ENCODE assay signal across 1 cellular context in the genomic region with DNA sequence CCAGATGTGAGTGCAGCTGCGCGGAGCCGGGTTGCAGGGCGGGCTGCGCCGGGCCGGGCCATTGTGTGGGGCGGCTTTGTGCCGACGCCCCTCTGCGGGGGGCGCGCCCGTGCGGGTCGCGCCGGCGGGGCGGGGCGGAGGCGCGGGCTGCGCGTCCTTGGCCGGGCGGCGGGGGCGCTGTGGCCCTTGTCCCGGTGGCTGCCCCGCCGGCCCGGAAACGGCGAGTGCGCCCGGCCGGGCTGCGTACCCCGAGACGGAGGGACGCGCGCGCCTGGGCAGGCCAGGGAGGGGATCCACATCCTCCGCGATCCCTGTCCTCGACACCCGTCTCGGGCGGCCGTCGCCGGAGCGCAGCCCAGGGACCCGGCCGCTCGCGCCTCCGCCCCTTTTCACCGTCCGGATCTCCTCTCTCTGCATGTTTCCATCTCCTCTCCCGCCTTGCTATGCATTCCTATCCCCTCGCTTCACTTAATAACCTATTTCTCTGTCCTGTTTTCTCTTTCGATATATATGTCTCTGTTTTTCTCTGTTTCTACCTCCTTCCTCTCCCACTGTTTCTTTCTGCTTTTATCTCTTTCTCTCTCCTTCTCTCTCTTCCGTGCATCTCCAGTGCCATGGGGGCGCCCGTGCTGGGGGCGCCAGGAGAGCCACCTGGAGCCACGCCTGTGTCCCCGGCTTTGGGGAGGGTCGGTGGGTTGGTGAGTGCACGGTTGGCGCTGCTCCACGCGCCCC.
A peak's percentile ranks its signal among the peaks of the same experiment; 100 is the strongest.
TF ChIP-seq lines count a peak whose summit lies in the region.

No MANE protein-coding gene starts in this region.

TF ChIP-seq in H1, 55 proteins besides CTCF, POLR2A, EP300 and RAD21:
- TF ChIP-seq CHD2 (IDR thresholded peaks at IDR 0.05; ENCODE audit: low read length): no peak
- TF ChIP-seq CTBP2 (IDR thresholded peaks at IDR 0.05; ENCODE audit: borderline replicate concordance, insufficient read depth, insufficient read length, low read length): no peak
- 0 out of 2 replicates have a peak, but pooled peaks have one; percentile 44 for TF ChIP-seq POLR2AphosphoS5 (IDR thresholded peaks at IDR 0.05; ENCODE audit: low read depth, low read length)
- no peak for TF ChIP-seq JUN (IDR thresholded peaks at IDR 0.05; ENCODE audit: low read depth, low read length)
- no peak for TF ChIP-seq HDAC6 (IDR thresholded peaks at IDR 0.05; ENCODE audit: low read depth, low read length)
- no peak for TF ChIP-seq JUND (IDR thresholded peaks at IDR 0.05; ENCODE audit: low read length)
- no peak for TF ChIP-seq TAF7 (optimal IDR thresholded peaks at IDR 0.05; ENCODE audit: borderline replicate concordance, low read depth, low read length)
- no peak for TF ChIP-seq YY1 (IDR thresholded peaks at IDR 0.05; ENCODE audit: low read depth, low read length)
- TF ChIP-seq BACH1 (IDR thresholded peaks at IDR 0.05; ENCODE audit: low read length): no peak
- TF ChIP-seq CREB1 (IDR thresholded peaks at IDR 0.05): 0 out of 2 replicates have a peak, but pooled peaks have one; percentile 17
- TF ChIP-seq EZH2 (IDR thresholded peaks at IDR 0.05; ENCODE audit: low read depth, low read length, severe bottlenecking): no peak
- TF ChIP-seq, protein P1, sequence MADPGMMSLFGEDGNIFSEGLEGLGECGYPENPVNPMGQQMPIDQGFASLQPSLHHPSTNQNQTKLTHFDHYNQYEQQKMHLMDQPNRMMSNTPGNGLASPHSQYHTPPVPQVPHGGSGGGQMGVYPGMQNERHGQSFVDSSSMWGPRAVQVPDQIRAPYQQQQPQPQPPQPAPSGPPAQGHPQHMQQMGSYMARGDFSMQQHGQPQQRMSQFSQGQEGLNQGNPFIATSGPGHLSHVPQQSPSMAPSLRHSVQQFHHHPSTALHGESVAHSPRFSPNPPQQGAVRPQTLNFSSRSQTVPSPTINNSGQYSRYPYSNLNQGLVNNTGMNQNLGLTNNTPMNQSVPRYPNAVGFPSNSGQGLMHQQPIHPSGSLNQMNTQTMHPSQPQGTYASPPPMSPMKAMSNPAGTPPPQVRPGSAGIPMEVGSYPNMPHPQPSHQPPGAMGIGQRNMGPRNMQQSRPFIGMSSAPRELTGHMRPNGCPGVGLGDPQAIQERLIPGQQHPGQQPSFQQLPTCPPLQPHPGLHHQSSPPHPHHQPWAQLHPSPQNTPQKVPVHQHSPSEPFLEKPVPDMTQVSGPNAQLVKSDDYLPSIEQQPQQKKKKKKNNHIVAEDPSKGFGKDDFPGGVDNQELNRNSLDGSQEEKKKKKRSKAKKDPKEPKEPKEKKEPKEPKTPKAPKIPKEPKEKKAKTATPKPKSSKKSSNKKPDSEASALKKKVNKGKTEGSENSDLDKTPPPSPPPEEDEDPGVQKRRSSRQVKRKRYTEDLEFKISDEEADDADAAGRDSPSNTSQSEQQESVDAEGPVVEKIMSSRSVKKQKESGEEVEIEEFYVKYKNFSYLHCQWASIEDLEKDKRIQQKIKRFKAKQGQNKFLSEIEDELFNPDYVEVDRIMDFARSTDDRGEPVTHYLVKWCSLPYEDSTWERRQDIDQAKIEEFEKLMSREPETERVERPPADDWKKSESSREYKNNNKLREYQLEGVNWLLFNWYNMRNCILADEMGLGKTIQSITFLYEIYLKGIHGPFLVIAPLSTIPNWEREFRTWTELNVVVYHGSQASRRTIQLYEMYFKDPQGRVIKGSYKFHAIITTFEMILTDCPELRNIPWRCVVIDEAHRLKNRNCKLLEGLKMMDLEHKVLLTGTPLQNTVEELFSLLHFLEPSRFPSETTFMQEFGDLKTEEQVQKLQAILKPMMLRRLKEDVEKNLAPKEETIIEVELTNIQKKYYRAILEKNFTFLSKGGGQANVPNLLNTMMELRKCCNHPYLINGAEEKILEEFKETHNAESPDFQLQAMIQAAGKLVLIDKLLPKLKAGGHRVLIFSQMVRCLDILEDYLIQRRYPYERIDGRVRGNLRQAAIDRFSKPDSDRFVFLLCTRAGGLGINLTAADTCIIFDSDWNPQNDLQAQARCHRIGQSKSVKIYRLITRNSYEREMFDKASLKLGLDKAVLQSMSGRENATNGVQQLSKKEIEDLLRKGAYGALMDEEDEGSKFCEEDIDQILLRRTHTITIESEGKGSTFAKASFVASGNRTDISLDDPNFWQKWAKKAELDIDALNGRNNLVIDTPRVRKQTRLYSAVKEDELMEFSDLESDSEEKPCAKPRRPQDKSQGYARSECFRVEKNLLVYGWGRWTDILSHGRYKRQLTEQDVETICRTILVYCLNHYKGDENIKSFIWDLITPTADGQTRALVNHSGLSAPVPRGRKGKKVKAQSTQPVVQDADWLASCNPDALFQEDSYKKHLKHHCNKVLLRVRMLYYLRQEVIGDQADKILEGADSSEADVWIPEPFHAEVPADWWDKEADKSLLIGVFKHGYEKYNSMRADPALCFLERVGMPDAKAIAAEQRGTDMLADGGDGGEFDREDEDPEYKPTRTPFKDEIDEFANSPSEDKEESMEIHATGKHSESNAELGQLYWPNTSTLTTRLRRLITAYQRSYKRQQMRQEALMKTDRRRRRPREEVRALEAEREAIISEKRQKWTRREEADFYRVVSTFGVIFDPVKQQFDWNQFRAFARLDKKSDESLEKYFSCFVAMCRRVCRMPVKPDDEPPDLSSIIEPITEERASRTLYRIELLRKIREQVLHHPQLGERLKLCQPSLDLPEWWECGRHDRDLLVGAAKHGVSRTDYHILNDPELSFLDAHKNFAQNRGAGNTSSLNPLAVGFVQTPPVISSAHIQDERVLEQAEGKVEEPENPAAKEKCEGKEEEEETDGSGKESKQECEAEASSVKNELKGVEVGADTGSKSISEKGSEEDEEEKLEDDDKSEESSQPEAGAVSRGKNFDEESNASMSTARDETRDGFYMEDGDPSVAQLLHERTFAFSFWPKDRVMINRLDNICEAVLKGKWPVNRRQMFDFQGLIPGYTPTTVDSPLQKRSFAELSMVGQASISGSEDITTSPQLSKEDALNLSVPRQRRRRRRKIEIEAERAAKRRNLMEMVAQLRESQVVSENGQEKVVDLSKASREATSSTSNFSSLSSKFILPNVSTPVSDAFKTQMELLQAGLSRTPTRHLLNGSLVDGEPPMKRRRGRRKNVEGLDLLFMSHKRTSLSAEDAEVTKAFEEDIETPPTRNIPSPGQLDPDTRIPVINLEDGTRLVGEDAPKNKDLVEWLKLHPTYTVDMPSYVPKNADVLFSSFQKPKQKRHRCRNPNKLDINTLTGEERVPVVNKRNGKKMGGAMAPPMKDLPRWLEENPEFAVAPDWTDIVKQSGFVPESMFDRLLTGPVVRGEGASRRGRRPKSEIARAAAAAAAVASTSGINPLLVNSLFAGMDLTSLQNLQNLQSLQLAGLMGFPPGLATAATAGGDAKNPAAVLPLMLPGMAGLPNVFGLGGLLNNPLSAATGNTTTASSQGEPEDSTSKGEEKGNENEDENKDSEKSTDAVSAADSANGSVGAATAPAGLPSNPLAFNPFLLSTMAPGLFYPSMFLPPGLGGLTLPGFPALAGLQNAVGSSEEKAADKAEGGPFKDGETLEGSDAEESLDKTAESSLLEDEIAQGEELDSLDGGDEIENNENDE (IDR thresholded peaks at IDR 0.05; ENCODE audit: insufficient replicate concordance, low read length): no peak
- TF ChIP-seq SAP30 (IDR thresholded peaks at IDR 0.05; ENCODE audit: insufficient read depth, insufficient replicate concordance, low read length): no peak
- no peak for TF ChIP-seq BCL11A (IDR thresholded peaks at IDR 0.05; ENCODE audit: low read depth in 2 of 2, low read length in 2 of 2)
- no peak for TF ChIP-seq RBBP5 (IDR thresholded peaks at IDR 0.05; ENCODE audit: borderline replicate concordance, low read depth, low read length)
- TF ChIP-seq, protein P2, sequence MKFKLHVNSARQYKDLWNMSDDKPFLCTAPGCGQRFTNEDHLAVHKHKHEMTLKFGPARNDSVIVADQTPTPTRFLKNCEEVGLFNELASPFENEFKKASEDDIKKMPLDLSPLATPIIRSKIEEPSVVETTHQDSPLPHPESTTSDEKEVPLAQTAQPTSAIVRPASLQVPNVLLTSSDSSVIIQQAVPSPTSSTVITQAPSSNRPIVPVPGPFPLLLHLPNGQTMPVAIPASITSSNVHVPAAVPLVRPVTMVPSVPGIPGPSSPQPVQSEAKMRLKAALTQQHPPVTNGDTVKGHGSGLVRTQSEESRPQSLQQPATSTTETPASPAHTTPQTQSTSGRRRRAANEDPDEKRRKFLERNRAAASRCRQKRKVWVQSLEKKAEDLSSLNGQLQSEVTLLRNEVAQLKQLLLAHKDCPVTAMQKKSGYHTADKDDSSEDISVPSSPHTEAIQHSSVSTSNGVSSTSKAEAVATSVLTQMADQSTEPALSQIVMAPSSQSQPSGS (IDR thresholded peaks at IDR 0.05; ENCODE audit: low read length): no peak
- TF ChIP-seq SP4 (IDR thresholded peaks at IDR 0.05; ENCODE audit: low read length): no peak
- no peak for TF ChIP-seq KDM1A (IDR thresholded peaks at IDR 0.05; ENCODE audit: borderline replicate concordance, low read length)
- TF ChIP-seq, protein P3, sequence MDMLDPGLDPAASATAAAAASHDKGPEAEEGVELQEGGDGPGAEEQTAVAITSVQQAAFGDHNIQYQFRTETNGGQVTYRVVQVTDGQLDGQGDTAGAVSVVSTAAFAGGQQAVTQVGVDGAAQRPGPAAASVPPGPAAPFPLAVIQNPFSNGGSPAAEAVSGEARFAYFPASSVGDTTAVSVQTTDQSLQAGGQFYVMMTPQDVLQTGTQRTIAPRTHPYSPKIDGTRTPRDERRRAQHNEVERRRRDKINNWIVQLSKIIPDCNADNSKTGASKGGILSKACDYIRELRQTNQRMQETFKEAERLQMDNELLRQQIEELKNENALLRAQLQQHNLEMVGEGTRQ (IDR thresholded peaks at IDR 0.05; ENCODE audit: low read length): no peak
- TF ChIP-seq MAFK (IDR thresholded peaks at IDR 0.05; ENCODE audit: low read depth, low read length): no peak
- no peak for TF ChIP-seq PHF8 (conservative IDR thresholded peaks at IDR 0.05; ENCODE audit: low read depth, low read length)
- TF ChIP-seq KDM4A (IDR thresholded peaks at IDR 0.05; ENCODE audit: low read depth, low read length, severe bottlenecking): peak; percentile 51
- TF ChIP-seq RXRA (IDR thresholded peaks at IDR 0.05; ENCODE audit: insufficient read depth, low read depth, low read length): no peak
- TF ChIP-seq BRCA1 (IDR thresholded peaks at IDR 0.05; ENCODE audit: low read depth, low read length): no peak
- TF ChIP-seq SIRT6 (IDR thresholded peaks at IDR 0.05; ENCODE audit: low read length): no peak
- TF ChIP-seq KDM5A (IDR thresholded peaks at IDR 0.05; ENCODE audit: low read length): no peak
- TF ChIP-seq SRF (IDR thresholded peaks at IDR 0.05; ENCODE audit: low read depth, low read length): no peak
- TF ChIP-seq, protein P4, sequence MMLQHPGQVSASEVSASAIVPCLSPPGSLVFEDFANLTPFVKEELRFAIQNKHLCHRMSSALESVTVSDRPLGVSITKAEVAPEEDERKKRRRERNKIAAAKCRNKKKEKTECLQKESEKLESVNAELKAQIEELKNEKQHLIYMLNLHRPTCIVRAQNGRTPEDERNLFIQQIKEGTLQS (IDR thresholded peaks at IDR 0.05; ENCODE audit: insufficient read depth, low read depth, low read length): no peak
- no peak for TF ChIP-seq CHD1 (IDR thresholded peaks at IDR 0.05; ENCODE audit: low read depth, low read length)
- 0 out of 2 replicates have a peak, but pooled peaks have one; percentile 12 for TF ChIP-seq TAF1 (IDR thresholded peaks at IDR 0.05; ENCODE audit: low read depth, low read length)
- TF ChIP-seq, protein P5, sequence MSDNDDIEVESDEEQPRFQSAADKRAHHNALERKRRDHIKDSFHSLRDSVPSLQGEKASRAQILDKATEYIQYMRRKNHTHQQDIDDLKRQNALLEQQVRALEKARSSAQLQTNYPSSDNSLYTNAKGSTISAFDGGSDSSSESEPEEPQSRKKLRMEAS (IDR thresholded peaks at IDR 0.05): no peak
- TF ChIP-seq HDAC2 (IDR thresholded peaks at IDR 0.05; ENCODE audit: borderline replicate concordance in 1 of 2, low read depth in 2 of 2, low read length in 2 of 2): no peak
- no peak for TF ChIP-seq NANOG (IDR thresholded peaks at IDR 0.05; ENCODE audit: insufficient read depth, low read depth, low read length, poor library complexity, severe bottlenecking)
- no peak for TF ChIP-seq TCF12 (IDR thresholded peaks at IDR 0.05; ENCODE audit: low read depth, low read length)
- no peak for TF ChIP-seq SP2 (IDR thresholded peaks at IDR 0.05; ENCODE audit: low read length)
- TF ChIP-seq RNF2 (IDR thresholded peaks at IDR 0.05; ENCODE audit: borderline replicate concordance, low read depth, low read length, missing control alignments, poor library complexity, severe bottlenecking): peak; percentile 31
- peak; percentile 17 for TF ChIP-seq ASH2L (IDR thresholded peaks at IDR 0.05; ENCODE audit: low read length)
- no peak for TF ChIP-seq CBX5 (IDR thresholded peaks at IDR 0.05; ENCODE audit: low read depth, low read length)
- TF ChIP-seq NRF1 (IDR thresholded peaks at IDR 0.05; ENCODE audit: low read depth, low read length): no peak
TF ChIP-seq in H1: peak in this region for 6.
